Comparison of ENCODE assay signal across 9 cellular contexts in the genomic region with DNA sequence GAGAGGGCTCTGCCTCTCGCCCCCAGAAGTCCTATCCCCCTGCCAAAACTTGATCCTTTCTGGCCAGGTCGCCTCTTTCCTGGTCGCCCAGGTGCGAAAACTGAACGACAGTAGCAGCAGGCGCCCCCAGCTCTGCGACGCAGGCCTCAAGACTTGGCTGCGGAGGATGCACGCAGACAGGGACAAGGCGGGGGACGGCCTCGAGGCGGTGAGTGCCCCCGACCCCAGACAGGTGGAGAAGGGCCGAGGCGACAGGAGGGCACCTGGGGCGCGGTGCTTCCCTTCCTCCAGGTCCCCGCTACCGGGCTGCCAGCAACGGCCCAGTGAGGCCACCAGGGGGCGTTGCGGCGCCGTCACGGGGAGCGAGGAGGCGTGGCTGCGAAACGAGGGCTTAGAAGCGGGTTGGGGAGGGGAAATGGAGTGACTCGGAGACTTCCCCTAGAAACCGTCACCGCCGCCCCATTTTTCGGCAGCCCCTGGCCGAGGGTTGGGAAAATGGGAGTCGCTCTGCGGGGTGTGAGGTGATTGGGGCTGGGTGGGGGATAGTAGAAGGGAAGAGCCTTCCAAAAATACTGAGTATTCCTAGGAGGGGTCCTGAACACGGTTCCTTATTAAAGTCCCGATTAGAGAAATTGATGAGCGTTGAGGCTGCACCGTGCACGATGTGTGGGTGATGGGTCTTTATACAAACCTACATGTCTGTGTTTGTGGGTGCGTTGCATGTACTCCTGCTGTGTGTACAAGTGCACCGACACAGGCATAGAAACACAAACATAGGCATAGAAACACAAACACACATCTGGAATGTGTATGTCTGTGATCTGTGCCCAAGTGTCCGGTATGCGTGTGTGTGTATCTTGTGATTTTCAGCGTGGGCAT. TPM values are rescaled to one million over a fixed set of nuclear protein-coding genes. Genes with fewer than 3 reads are reported as not detected.
A peak's percentile ranks its signal among the peaks of the same experiment; 100 is the strongest.
DNase-seq lines count a peak whose midpoint lies in the region; ATAC-seq and TF ChIP-seq lines count a peak whose summit lies in the region.
"Had no signal": no experiment of that assay in that cellular context is flagged by ENCODE, and none has a peak within 500 bp of the region (broad histone marks: within the 10 kb centered on the region; RNA-seq: fewer than 3 reads in every experiment).

No MANE protein-coding gene starts in this region.

- no peak overlapping the region for H3K18ac ChIP-seq in IMR-90 (ENCODE audit: low read depth, low read length)

- H2BK5ac ChIP-seq in IMR-90 (ENCODE audit: low read depth, low read length, poor library complexity, severe bottlenecking), result no peak overlapping the region

- intact Hi-C loops in CD8-positive, alpha-beta T cell (cut with DNase I, micrococcal nuclease), result loop anchor here (1.0 to 5.0 kb wide), 9 partner anchors 85 to 435 kb away; partner anchors contain the start of genes DHX35 (in 1 of the 2) and PPP1R16B (in 1 of the 2)
- intact Hi-C loops in IMR-90 (cut with micrococcal nuclease) (loop anchor here (1.0 kb wide), 6 partner anchors 85 to 402 kb away; partner anchors contain the start of gene FAM83D), esophagus squamous epithelium (cut with DNase I) (loop anchor here (5.0 to 10.0 kb wide), 2 partner anchors 251 to 409 kb away; no protein-coding TSS in a partner anchor)
- intact Hi-C loops in naive thymus-derived CD4-positive, alpha-beta T cell (cut with micrococcal nuclease), result loop anchor here (1.0 to 5.0 kb wide), 11 partner anchors 28 to 435 kb away; partner anchors contain the start of genes DHX35 (in 2 of the 2), ACTR5 (in 1 of the 2) and PPP1R16B (in 1 of the 2)

- no peak overlapping the region for H3K9ac ChIP-seq in IMR-90 (ENCODE audit: low read depth, low read length)

- 1% methylated on average over 19 of the region's 50 CpGs; no CpG with 5 or more reads in 1 of the 2 experiments for WGBS in IMR-90 (ENCODE audit: extremely low coverage in 2 of 2, insufficient read length in 1 of 2), 2 experiments
- 4 to 5% methylated on average over 19 of the region's 50 CpGs for WGBS in esophagus squamous epithelium, 2 donors

- dilution Hi-C loops in IMR-90 (cut with HindIII; ENCODE audit: low sequenced_read_pairs, unreplicated experiment), result no loop called here

- TF ChIP-seq POLR2A in IMR-90 (IDR thresholded peaks at IDR 0.05; ENCODE audit: low read depth, low read length) (no peak), esophagus squamous epithelium (IDR thresholded peaks at IDR 0.05) (no peak)

- H3K4me1 ChIP-seq in CD8-positive, alpha-beta T cell (ENCODE audit: insufficient read depth, low read length), result peaks cover 4% of the 10 kb centered on the region
- H3K4me1 ChIP-seq in IMR-90 (ENCODE audit: control insufficient read depth, insufficient read depth, low read length) (no peaks in the 10 kb centered on the region), esophagus squamous epithelium (peaks cover 0 to 12% (median 8%) of the 10 kb centered on the region in 3 donors)
- peaks cover 7 to 8% of the 10 kb centered on the region in 2 donors for H3K4me1 ChIP-seq in naive thymus-derived CD4-positive, alpha-beta T cell (ENCODE audit: control insufficient read depth in 2 of 2, insufficient read depth in 2 of 2, low read length in 2 of 2)

- H2BK20ac ChIP-seq in IMR-90 (ENCODE audit: low read depth, low read length), result no peak overlapping the region

- no peak overlapping the region for H2BK15ac ChIP-seq in IMR-90 (ENCODE audit: low read depth, low read length)

- peak overlapping the region; percentile 76 for H3K4me2 ChIP-seq in IMR-90 (ENCODE audit: low read depth, low read length)

- H2BK120ac ChIP-seq in IMR-90 (ENCODE audit: low read depth, low read length), result no peak overlapping the region

- no peak overlapping the region for H3K27ac ChIP-seq in CD8-positive, alpha-beta T cell (ENCODE audit: low read depth, low read length)
- H3K27ac ChIP-seq in IMR-90 (ENCODE audit: insufficient read depth, low read length), result no peak overlapping the region
- no peak overlapping the region for H3K27ac ChIP-seq in esophagus squamous epithelium
- no peak overlapping the region for H3K27ac ChIP-seq in naive thymus-derived CD4-positive, alpha-beta T cell (ENCODE audit: low read depth, low read length)

- H2AK9ac ChIP-seq in IMR-90 (replicated peaks; ENCODE audit: low read depth, low read length, poor library complexity), result no peak overlapping the region

- no TSS peak for BruUV-seq in IMR-90 (replicated peaks; lab: Mats Ljungman, UMichigan)

- no peaks in the 10 kb centered on the region for H3K9me3 ChIP-seq in CD8-positive, alpha-beta T cell (ENCODE audit: low read length)
- H3K9me3 ChIP-seq in IMR-90 (ENCODE audit: control insufficient read depth, insufficient read depth, low read length) (no peaks in the 10 kb centered on the region), esophagus squamous epithelium (no peaks in the 10 kb centered on the region)
- no peaks in the 10 kb centered on the region for H3K9me3 ChIP-seq in naive thymus-derived CD4-positive, alpha-beta T cell (ENCODE audit: control insufficient read depth in 2 of 3, low read length in 3 of 3)

- DNase-seq in CD8-positive, alpha-beta T cell, result peak; percentile 83 to 97 (median 90)
- peak; percentile 50 for DNase-seq in IMR-90
- DNase-seq in OCI-M1 (lab: John Stamatoyannopoulos, UW), result peak; percentile 85
- peak; percentile 88 for DNase-seq in activated T-cell treated with anti-CD3 and anti-CD28 coated beads for 24 hours (ENCODE audit: low read depth)
- peak; percentile 12 for DNase-seq in esophagus squamous epithelium (lab: John Stamatoyannopoulos, UW)
- peak; percentile 80 to 97 (median 90) for DNase-seq in naive thymus-derived CD4-positive, alpha-beta T cell

- peak overlapping the region; percentile 28 for H3K27ac Mint-ChIP-seq in CD8-positive, alpha-beta T cell
- H3K27ac Mint-ChIP-seq in naive thymus-derived CD4-positive, alpha-beta T cell, result peak overlapping the region in 3 of 9 donors; percentile 10 to 46 (median 31)
- no peak overlapping the region for H3K27ac Mint-ChIP-seq in stimulated activated memory B cell treated with anti-CD40 and anti-IgM and Interleukin-4, amounts not matched to agents 10 μg/mL and 1 μg/mL and 100 μg/mL, for 72 hours

- H3K4me3 Mint-ChIP-seq in CD8-positive, alpha-beta T cell, result peak overlapping the region; percentile 76
- H3K4me3 Mint-ChIP-seq in naive thymus-derived CD4-positive, alpha-beta T cell, result peak overlapping the region; percentile 74 to 91 (median 84)
- peak overlapping the region; percentile 78 for H3K4me3 Mint-ChIP-seq in stimulated activated memory B cell treated with anti-CD40 and anti-IgM and Interleukin-4, amounts not matched to agents 10 μg/mL and 1 μg/mL and 100 μg/mL, for 72 hours

- no peaks in the 10 kb centered on the region for H4K20me1 ChIP-seq in IMR-90 (ENCODE audit: insufficient read depth, low read length)

- H3K9me1 ChIP-seq in IMR-90 (ENCODE audit: insufficient read depth, low read length), result no peaks in the 10 kb centered on the region

- H3K27me3 ChIP-seq in CD8-positive, alpha-beta T cell (ENCODE audit: insufficient read depth, low read length), result peaks cover 11% of the 10 kb centered on the region
- peaks cover 42% of the 10 kb centered on the region for H3K27me3 ChIP-seq in IMR-90 (ENCODE audit: control insufficient read depth, insufficient read depth, low read length)
- H3K27me3 ChIP-seq in esophagus squamous epithelium, result peaks cover 0 to 87% (median 3%) of the 10 kb centered on the region in 4 donors
- H3K27me3 ChIP-seq in naive thymus-derived CD4-positive, alpha-beta T cell (ENCODE audit: control insufficient read depth in 2 of 2, insufficient read depth in 2 of 2, low read length in 2 of 2), result no peaks in the 10 kb centered on the region

- no peaks in the 10 kb centered on the region for H3K36me3 ChIP-seq in CD8-positive, alpha-beta T cell (ENCODE audit: insufficient read depth, low read length)
- H3K36me3 ChIP-seq in IMR-90 (ENCODE audit: control insufficient read depth, insufficient read depth, low read length), result no peaks in the 10 kb centered on the region
- H3K36me3 ChIP-seq in esophagus squamous epithelium, result peaks cover 0 to 5% (median 0%) of the 10 kb centered on the region in 3 donors
- H3K36me3 ChIP-seq in naive thymus-derived CD4-positive, alpha-beta T cell (ENCODE audit: control insufficient read depth in 2 of 3, insufficient read depth in 3 of 3, low read length in 3 of 3), result no peaks in the 10 kb centered on the region

- no peaks in the 10 kb centered on the region for H3K79me1 ChIP-seq in IMR-90 (ENCODE audit: low read depth in 1 of 2, low read length in 2 of 2)

- peak overlapping the region; percentile 85 for H2AFZ ChIP-seq in IMR-90 (replicated peaks; ENCODE audit: low read length, poor library complexity)

- H3K27me3 Mint-ChIP-seq in CD8-positive, alpha-beta T cell (ENCODE audit: low read depth), result peaks cover 30% of the 10 kb centered on the region
- H3K27me3 Mint-ChIP-seq in naive thymus-derived CD4-positive, alpha-beta T cell, result peaks cover 24 to 49% (median 34%) of the 10 kb centered on the region in 5 donors
- peaks cover 32% of the 10 kb centered on the region for H3K27me3 Mint-ChIP-seq in stimulated activated memory B cell treated with anti-CD40 and anti-IgM and Interleukin-4, amounts not matched to agents 10 μg/mL and 1 μg/mL and 100 μg/mL, for 72 hours

- no peak overlapping the region for H4K8ac ChIP-seq in IMR-90 (ENCODE audit: low read depth in 2 of 2, low read length in 2 of 2)

- no peak overlapping the region for H3K56ac ChIP-seq in IMR-90 (ENCODE audit: extremely low read depth, insufficient read depth, low read length)

- no peak overlapping the region for H4K5ac ChIP-seq in IMR-90 (ENCODE audit: low read depth, low read length)

- H3K4me3 ChIP-seq in CD8-positive, alpha-beta T cell (ENCODE audit: low read depth, low read length), result peak overlapping the region; percentile 13
- H3K4me3 ChIP-seq in IMR-90 (ENCODE audit: insufficient read depth, low read depth, low read length), result no peak overlapping the region
- H3K4me3 ChIP-seq in esophagus squamous epithelium, result peak overlapping the region in 2 of 4 donors; percentile 15 to 58
- H3K4me3 ChIP-seq in naive thymus-derived CD4-positive, alpha-beta T cell (ENCODE audit: low read length), result peak overlapping the region; percentile 46

- H3K23ac ChIP-seq in IMR-90 (ENCODE audit: low read depth, low read length), result no peak overlapping the region

- TF ChIP-seq RAD21 in IMR-90 (IDR thresholded peaks at IDR 0.05; ENCODE audit: low read length), result peak; percentile 86

- H3K4ac ChIP-seq in IMR-90 (ENCODE audit: low read depth, low read length), result no peak overlapping the region

- no peak overlapping the region for H2AK5ac ChIP-seq in IMR-90 (ENCODE audit: low read depth, low read length)

- no peaks in the 10 kb centered on the region for H3K36me3 Mint-ChIP-seq in CD8-positive, alpha-beta T cell
- H3K36me3 Mint-ChIP-seq in naive thymus-derived CD4-positive, alpha-beta T cell, result no peaks in the 10 kb centered on the region
- no peaks in the 10 kb centered on the region for H3K36me3 Mint-ChIP-seq in stimulated activated memory B cell treated with anti-CD40 and anti-IgM and Interleukin-4, amounts not matched to agents 10 μg/mL and 1 μg/mL and 100 μg/mL, for 72 hours

- in situ Hi-C loops in IMR-90 (cut with MboI; ENCODE audit: low sequenced_read_pairs), result loop anchor here (5.0 to 10.0 kb wide), 4 partner anchors 89 to 399 kb away; no protein-coding TSS in a partner anchor

- H4K91ac ChIP-seq in IMR-90 (ENCODE audit: insufficient read depth, low read depth, low read length), result no peak overlapping the region

- peak; percentile 99 for ATAC-seq in CD8-positive, alpha-beta T cell
- ATAC-seq in GM21381 (IDR thresholded peaks at IDR 0.05; ENCODE audit: unreplicated experiment), result peak; percentile 84
- ATAC-seq in IMR-90 (ENCODE audit: low read depth), result peak; percentile 99
- peak; percentile 99 for ATAC-seq in naive thymus-derived CD4-positive, alpha-beta T cell
- ATAC-seq in stimulated activated memory B cell treated with anti-CD40 and anti-IgM and Interleukin-4, amounts not matched to agents 10 μg/mL and 1 μg/mL and 100 μg/mL, for 72 hours, result peak; percentile 93

- no peaks in the 10 kb centered on the region for H3K9me3 Mint-ChIP-seq in CD8-positive, alpha-beta T cell
- no peaks in the 10 kb centered on the region for H3K9me3 Mint-ChIP-seq in naive thymus-derived CD4-positive, alpha-beta T cell
- no peaks in the 10 kb centered on the region for H3K9me3 Mint-ChIP-seq in stimulated activated memory B cell treated with anti-CD40 and anti-IgM and Interleukin-4, amounts not matched to agents 10 μg/mL and 1 μg/mL and 100 μg/mL, for 72 hours

- POLR2A ChIA-PET in CD8-positive, alpha-beta T cell (lab: Charles Lee), result no interaction called here
- POLR2A ChIA-PET in IMR-90 (lab: Charles Lee; ENCODE audit: unreplicated experiment), result no interaction called here
- POLR2A ChIA-PET in naive thymus-derived CD4-positive, alpha-beta T cell (lab: Charles Lee), result interaction anchor here (2.2 kb wide), 1 partner anchor 316 kb away, joined by 7 read pairs; the partner anchor contains the start of gene DHX35

- peak; percentile 84 for TF ChIP-seq CTCF in CD8-positive, alpha-beta T cell (IDR thresholded peaks at IDR 0.05)
- peak; percentile 90 for TF ChIP-seq CTCF in IMR-90 (conservative IDR thresholded peaks at IDR 0.05; ENCODE audit: low read depth, low read length)
- TF ChIP-seq CTCF in esophagus squamous epithelium (IDR thresholded peaks at IDR 0.05), result peak; percentile 75 to 97 (median 95)

- H3K4me1 Mint-ChIP-seq in CD8-positive, alpha-beta T cell (ENCODE audit: low read depth), result peaks cover 8% of the 10 kb centered on the region
- peaks cover 0 to 8% (median 8%) of the 10 kb centered on the region in 7 donors for H3K4me1 Mint-ChIP-seq in naive thymus-derived CD4-positive, alpha-beta T cell
- peaks cover 26% of the 10 kb centered on the region for H3K4me1 Mint-ChIP-seq in stimulated activated memory B cell treated with anti-CD40 and anti-IgM and Interleukin-4, amounts not matched to agents 10 μg/mL and 1 μg/mL and 100 μg/mL, for 72 hours

- CTCF ChIA-PET in CD8-positive, alpha-beta T cell (lab: Charles Lee), result interaction anchor here (0.6 to 10.2 kb wide), 15 partner anchors 28 to 404 kb away, joined by 3 to 110 read pairs (median 4); no protein-coding TSS in a partner anchor
- CTCF ChIA-PET in IMR-90 (lab: Yijun Ruan, JAX), result no interaction called here
- CTCF ChIA-PET in naive thymus-derived CD4-positive, alpha-beta T cell (lab: Charles Lee), result interaction anchor here (1.2 to 4.0 kb wide), 2 partner anchors 106 to 247 kb away, joined by 6 to 13 read pairs; no protein-coding TSS in a partner anchor

- no peak overlapping the region for H3K14ac ChIP-seq in IMR-90 (replicated peaks; ENCODE audit: low read depth, low read length)

RNA-seq across cellular contexts. Expression of gene ARHGAP40, which starts 44.6 kb away (rescaled TPM):
- not detected for total RNA-seq in CD8-positive, alpha-beta T cell
- total RNA-seq in IMR-90 (2012; rRNA removed) (not detected in 2 replicates), esophagus squamous epithelium (10 to 100 TPM in 3 of 4 donors, 1 to 10 TPM in 1; 4.7 to 14.8 (median 12.4) TPM)
- not detected in 2 replicates for polyA plus RNA-seq in IMR-90 (2012; rRNA removed)
- not detected in 2 replicates for polyA plus RNA-seq in IMR-90 (2012; cell fraction: cytosol; rRNA removed)
- not detected in 2 replicates for polyA plus RNA-seq in IMR-90 (2012; cell fraction: nucleus; rRNA removed; ENCODE audit: low replicate concordance)
- not detected for total RNA-seq in naive thymus-derived CD4-positive, alpha-beta T cell
- not detected for polyA plus RNA-seq in naive thymus-derived CD4-positive, alpha-beta T cell
- total RNA-seq: activated CD8-positive, alpha-beta memory T cell treated with anti-CD3 and anti-CD28 coated beads for 36 hours had no signal

Comparison
In these comparisons a context has a peak if more than half of its experiments do, and no peak if none do; other contexts are left out.
1. DNase-seq: peak in every context shown above with its lines; median percentile 90 in CD8-positive, alpha-beta T cell; 90 in naive thymus-derived CD4-positive, alpha-beta T cell; 88 in activated T-cell treated with anti-CD3 and anti-CD28 coated beads for 24 hours; 85 in OCI-M1; 50 in IMR-90; 12 in esophagus squamous epithelium.